33 cellular contexts compared by ENCODE assay signal in the genomic region with DNA sequence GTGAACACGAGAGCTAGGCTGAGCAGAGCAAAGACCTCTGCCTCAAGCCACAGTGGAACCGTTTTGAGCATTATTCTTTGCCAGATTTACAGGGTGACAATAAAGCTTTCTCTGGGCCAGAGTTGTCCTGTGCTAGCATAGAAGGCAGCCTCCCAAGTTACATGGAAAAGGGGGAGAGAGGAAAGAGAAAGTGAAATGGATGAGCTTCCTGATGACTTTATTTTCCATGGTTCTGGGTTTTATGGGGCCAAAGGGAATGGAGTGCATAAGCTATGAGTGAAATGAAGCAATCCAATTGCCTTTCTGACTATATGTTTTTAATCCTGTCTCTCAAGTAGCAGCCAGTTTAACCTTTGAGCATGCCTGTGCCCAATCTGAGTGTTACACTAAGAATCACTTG.
"Had no signal": no experiment of that assay in that cellular context is flagged by ENCODE, and none has a peak within 500 bp of the region (broad histone marks: within the 10 kb centered on the region; RNA-seq: fewer than 3 reads in every experiment).

No MANE protein-coding gene starts in this region.

- H3K4me3 Mint-ChIP-seq: activated B cell treated with CpG ODN at 0.5 μM for 24 hours; activated CD8-positive, alpha-beta memory T cell treated with anti-CD3 and anti-CD28 coated beads, Interleukin-2, amount 10 ng/mL, durations not matched to agents 7 days and 5 days; activated CD8-positive, alpha-beta T cell treated with anti-CD3 and anti-CD28 coated beads for 36 hours; activated naive CD4-positive, alpha-beta T cell treated with anti-CD3 and anti-CD28 coated beads for 36 hours; activated naive CD4-positive, alpha-beta T cell treated with anti-CD3 and anti-CD28 coated beads, Interleukin-2, amount 50 U/mL, for 24 hours; activated naive CD8-positive, alpha-beta T cell treated with anti-CD3 and anti-CD28 coated beads for 36 hours; activated naive CD8-positive, alpha-beta T cell treated with anti-CD3 and anti-CD28 coated beads, Interleukin-2, amount 50 U/mL, for 24 hours; activated T-helper 1 cell treated with anti-CD3 and anti-CD28 coated beads, Interleukin-12 subunit alpha, Interleukin-12 subunit beta, Interleukin-2, Interleukin-4 antibody, amounts not matched to agents 30 ng/mL and 10 ng/mL and 1 ng/mL, durations not matched to agents 14 hours and 24 hours and 36 hours; brain; central memory CD8-positive, alpha-beta T cell; dendritic cell treated with granulocyte-macrophage colony-stimulating factor and Interleukin-4, amounts not matched to agents 40 ng/mL and 50 ng/mL, for 4 days; endodermal cell; T-helper 17 cell; T-helper 2 cell treated with Interferon-gamma antibody and Interleukin-4, amounts not matched to agents 5 μg/mL and 100 μg/mL, for 36 hours had no signal

- H3K27me3 Mint-ChIP-seq: activated B cell treated with CpG ODN at 0.5 μM for 24 hours; activated CD8-positive, alpha-beta memory T cell treated with anti-CD3 and anti-CD28 coated beads, Interleukin-2, amount 10 ng/mL, durations not matched to agents 7 days and 5 days; activated CD8-positive, alpha-beta T cell treated with anti-CD3 and anti-CD28 coated beads for 36 hours; activated naive CD4-positive, alpha-beta T cell treated with anti-CD3 and anti-CD28 coated beads, Interleukin-2, amount 50 U/mL, for 24 hours; activated naive CD8-positive, alpha-beta T cell treated with anti-CD3 and anti-CD28 coated beads for 36 hours; activated naive CD8-positive, alpha-beta T cell treated with anti-CD3 and anti-CD28 coated beads, Interleukin-2, amount 50 U/mL, for 24 hours; central memory CD8-positive, alpha-beta T cell; T-helper 17 cell had no signal

- H3K4me1 ChIP-seq: ascending aorta had no signal

- ATAC-seq: activated CD4-positive, CD25-positive, alpha-beta regulatory T cell treated with anti-CD3 and anti-CD28 coated beads, Interleukin-2, amount 50 U/mL, for 24 hours; activated CD8-positive, alpha-beta memory T cell treated with anti-CD3 and anti-CD28 coated beads, Interleukin-2, amount 10 ng/mL, durations not matched to agents 7 days and 5 days; activated CD8-positive, alpha-beta T cell treated with anti-CD3 and anti-CD28 coated beads for 36 hours; activated naive CD8-positive, alpha-beta T cell treated with anti-CD3 and anti-CD28 coated beads, Interleukin-2, amount 50 U/mL, for 24 hours; T-helper 17 cell had no signal

- DNase-seq: activated B cell treated with CpG ODN at 0.5 μM for 24 hours; activated CD4-positive, alpha-beta T cell treated with anti-CD3 and anti-CD28 coated beads for 48 hours; activated CD4-positive, alpha-beta T cell treated with anti-CD3 and anti-CD28 coated beads, Interleukin-2, amount 50 U/mL, for 1 hour; activated CD4-positive, alpha-beta T cell treated with anti-CD3 and anti-CD28 coated beads, Interleukin-2, amount 50 U/mL, for 48 hours; activated CD8-positive, alpha-beta memory T cell treated with anti-CD3 and anti-CD28 coated beads, Interleukin-2, amount 10 ng/mL, durations not matched to agents 7 days and 5 days; activated CD8-positive, alpha-beta memory T cell treated with anti-CD3 and anti-CD28 coated beads, Interleukin-2, amount 50 U/mL, for 4 hours; activated CD8-positive, alpha-beta T cell treated with anti-CD3 and anti-CD28 coated beads for 36 hours; activated effector memory CD4-positive, alpha-beta T cell treated with anti-CD3 and anti-CD28 coated beads, Interleukin-2, amount 50 U/mL, for 16 hours; activated naive CD4-positive, alpha-beta T cell treated with anti-CD3 and anti-CD28 coated beads for 36 hours; activated naive CD8-positive, alpha-beta T cell treated with anti-CD3 and anti-CD28 coated beads for 36 hours; activated naive CD8-positive, alpha-beta T cell treated with anti-CD3 and anti-CD28 coated beads, Interleukin-2, amount 50 U/mL, for 24 hours; activated T-cell treated with anti-CD3 and anti-CD28 coated beads, Interleukin-2, amount 50 U/mL, for 1 hour; activated T-cell treated with anti-CD3 and anti-CD28 coated beads, Interleukin-2, amount 50 U/mL, for 48 hours; dorsolateral prefrontal cortex; effector memory CD4-positive, alpha-beta T cell; endodermal cell; erythroblast; head of caudate nucleus; T-helper 1 cell; T-helper 17 cell; T1000; WERI-Rb-1 had no signal

- H3K9me3 Mint-ChIP-seq: activated B cell treated with CpG ODN at 0.5 μM for 24 hours; activated CD8-positive, alpha-beta T cell treated with anti-CD3 and anti-CD28 coated beads for 36 hours; activated naive CD4-positive, alpha-beta T cell treated with anti-CD3 and anti-CD28 coated beads for 36 hours; activated naive CD4-positive, alpha-beta T cell treated with anti-CD3 and anti-CD28 coated beads, Interleukin-2, amount 50 U/mL, for 24 hours; activated naive CD8-positive, alpha-beta T cell treated with anti-CD3 and anti-CD28 coated beads for 36 hours; activated naive CD8-positive, alpha-beta T cell treated with anti-CD3 and anti-CD28 coated beads, Interleukin-2, amount 50 U/mL, for 24 hours; activated T-helper 1 cell treated with anti-CD3 and anti-CD28 coated beads, Interleukin-12 subunit alpha, Interleukin-12 subunit beta, Interleukin-2, Interleukin-4 antibody, amounts not matched to agents 30 ng/mL and 10 ng/mL and 1 ng/mL, durations not matched to agents 14 hours and 24 hours and 36 hours; activated T-helper 2 cell treated with anti-CD3 and anti-CD28 coated beads, Interferon-gamma antibody, Interleukin-2, Interleukin-4, amounts not matched to agents 10 μg/mL and 5 μg/mL and 100 μg/mL, durations not matched to agents 14 hours and 24 hours and 36 hours; central memory CD8-positive, alpha-beta T cell; dendritic cell treated with granulocyte-macrophage colony-stimulating factor and Interleukin-4, amounts not matched to agents 40 ng/mL and 50 ng/mL, for 4 days had no signal

- H3K27ac ChIP-seq: ascending aorta, coronary artery, dorsolateral prefrontal cortex, esophagus muscularis mucosa, WERI-Rb-1 had no signal

- H3K36me3 ChIP-seq: ascending aorta, esophagus muscularis mucosa, WERI-Rb-1 had no signal

- H3K4me1 Mint-ChIP-seq: activated B cell treated with CpG ODN at 0.5 μM for 24 hours; activated CD8-positive, alpha-beta memory T cell treated with anti-CD3 and anti-CD28 coated beads, Interleukin-2, amount 10 ng/mL, durations not matched to agents 7 days and 5 days; activated naive CD4-positive, alpha-beta T cell treated with anti-CD3 and anti-CD28 coated beads, Interleukin-2, amount 50 U/mL, for 24 hours; central memory CD8-positive, alpha-beta T cell; T-helper 17 cell had no signal

- H3K4me3 ChIP-seq: ascending aorta, coronary artery, dorsolateral prefrontal cortex, esophagus muscularis mucosa had no signal

- H3K9me3 ChIP-seq: ascending aorta, esophagus muscularis mucosa had no signal

- H3K27me3 ChIP-seq: ascending aorta, dorsolateral prefrontal cortex, esophagus muscularis mucosa had no signal

- H3K27ac Mint-ChIP-seq: activated B cell treated with CpG ODN at 0.5 μM for 24 hours; activated CD8-positive, alpha-beta memory T cell treated with anti-CD3 and anti-CD28 coated beads, Interleukin-2, amount 10 ng/mL, durations not matched to agents 7 days and 5 days; activated CD8-positive, alpha-beta T cell treated with anti-CD3 and anti-CD28 coated beads for 36 hours; activated naive CD4-positive, alpha-beta T cell treated with anti-CD3 and anti-CD28 coated beads for 36 hours; activated naive CD4-positive, alpha-beta T cell treated with anti-CD3 and anti-CD28 coated beads, Interleukin-2, amount 50 U/mL, for 24 hours; activated naive CD8-positive, alpha-beta T cell treated with anti-CD3 and anti-CD28 coated beads for 36 hours; activated naive CD8-positive, alpha-beta T cell treated with anti-CD3 and anti-CD28 coated beads, Interleukin-2, amount 50 U/mL, for 24 hours; activated T-helper 1 cell treated with anti-CD3 and anti-CD28 coated beads, Interleukin-12 subunit alpha, Interleukin-12 subunit beta, Interleukin-2, Interleukin-4 antibody, amounts not matched to agents 30 ng/mL and 10 ng/mL and 1 ng/mL, durations not matched to agents 14 hours and 24 hours and 36 hours; activated T-helper 2 cell treated with anti-CD3 and anti-CD28 coated beads, Interferon-gamma antibody, Interleukin-2, Interleukin-4, amounts not matched to agents 10 μg/mL and 5 μg/mL and 100 μg/mL, durations not matched to agents 14 hours and 24 hours and 36 hours; brain; dendritic cell treated with granulocyte-macrophage colony-stimulating factor and Interleukin-4, amounts not matched to agents 40 ng/mL and 50 ng/mL, for 4 days; endodermal cell; T-helper 17 cell; T-helper 2 cell treated with Interferon-gamma antibody and Interleukin-4, amounts not matched to agents 5 μg/mL and 100 μg/mL, for 36 hours had no signal
